8 cellular contexts compared by ENCODE assay signal in the genomic region with DNA sequence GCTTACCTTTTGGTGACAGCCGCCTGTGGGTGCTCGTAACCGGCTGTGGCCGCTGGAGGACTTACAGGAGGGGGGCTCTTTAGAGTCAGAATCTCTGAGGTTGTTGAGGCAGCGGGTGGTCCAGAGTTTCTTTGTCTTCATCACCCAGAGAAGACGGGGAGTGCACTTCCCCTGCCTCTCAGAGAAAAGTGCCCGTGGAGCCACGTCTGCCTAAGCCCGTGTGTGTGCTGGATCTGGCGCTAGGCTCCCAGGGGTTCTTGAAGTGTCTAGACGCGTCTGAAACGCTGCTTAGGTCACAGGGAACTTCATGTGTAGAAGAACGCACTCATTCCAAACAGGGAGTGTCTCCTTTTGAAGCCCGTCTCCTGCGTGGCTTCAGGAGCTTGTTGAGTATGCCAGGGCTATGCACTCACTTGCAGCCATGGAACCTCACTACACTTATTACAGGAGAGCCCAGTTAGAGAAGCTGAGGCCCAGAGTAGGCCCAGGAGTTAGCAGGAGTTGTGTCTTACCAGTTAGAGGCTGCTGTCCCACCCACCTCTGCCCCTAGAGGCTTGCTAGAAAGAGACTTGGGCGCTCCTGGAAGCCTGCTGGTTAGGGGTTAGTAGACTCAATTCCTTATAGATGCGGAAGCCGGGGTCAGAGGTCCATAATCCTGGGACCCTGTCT. TPM values are rescaled to one million over a fixed set of nuclear protein-coding genes. Genes with fewer than 3 reads are reported as not detected.
DNase-seq lines count a peak whose midpoint lies in the region; ATAC-seq and TF ChIP-seq lines count a peak whose summit lies in the region.

No MANE protein-coding gene starts in this region.

- peaks cover 20% of the 10 kb centered on the region for H3K4me1 ChIP-seq in OCI-LY1 (ENCODE audit: insufficient read depth, low read length, severe bottlenecking)
- no peaks in the 10 kb centered on the region for H3K4me1 ChIP-seq in endocrine pancreas (ENCODE audit: control insufficient read depth, insufficient read depth, low read length)
- peaks cover 15% of the 10 kb centered on the region for H3K4me1 ChIP-seq in osteoblast (ENCODE audit: insufficient read depth, low read length)

- H3K27me3 ChIP-seq in OCI-LY1 (ENCODE audit: insufficient read depth, low read length) (no peaks in the 10 kb centered on the region), endocrine pancreas (ENCODE audit: control insufficient read depth, insufficient read depth, low read length) (no peaks in the 10 kb centered on the region), osteoblast (ENCODE audit: insufficient read depth, low read length) (peaks cover 10% of the 10 kb centered on the region)

- H3K9ac ChIP-seq in OCI-LY1 (ENCODE audit: low read length) (peak overlapping the region; percentile 69), endocrine pancreas (ENCODE audit: control insufficient read depth, insufficient read depth, low read length) (peak overlapping the region; percentile 57)

- H3K9me3 ChIP-seq in OCI-LY1 (ENCODE audit: low read length) (no peaks in the 10 kb centered on the region), endocrine pancreas (ENCODE audit: control insufficient read depth, low read length) (no peaks in the 10 kb centered on the region), osteoblast (ENCODE audit: low read depth, low read length) (no peaks in the 10 kb centered on the region)

- peaks cover 47% of the 10 kb centered on the region for H3K36me3 ChIP-seq in OCI-LY1 (ENCODE audit: insufficient read depth, low read length)
- no peaks in the 10 kb centered on the region for H3K36me3 ChIP-seq in endocrine pancreas (ENCODE audit: control insufficient read depth, insufficient read depth, low read length)
- H3K36me3 ChIP-seq in osteoblast (ENCODE audit: insufficient read depth, low read length), result peaks cover 35% of the 10 kb centered on the region

- H3K4me3 ChIP-seq in OCI-LY1 (ENCODE audit: low read depth, low read length, poor library complexity, severe bottlenecking) (peak overlapping the region; percentile 72), endocrine pancreas (ENCODE audit: control insufficient read depth, insufficient read depth, low read length) (peak overlapping the region; percentile 30), osteoblast (ENCODE audit: insufficient read depth, low read length) (peak overlapping the region; percentile 79)

- H3K4me2 ChIP-seq in OCI-LY1 (ENCODE audit: low read length), result peak overlapping the region; percentile 79
- H3K4me2 ChIP-seq in osteoblast (ENCODE audit: insufficient read depth, low read length), result peak overlapping the region; percentile 95

- H3F3A ChIP-seq in OCI-LY1 (ENCODE audit: insufficient read depth, low read length), result no peaks in the 10 kb centered on the region

- DNase-seq in EH (ENCODE audit: low read depth), result peak; percentile 38
- peak; percentile 89 for DNase-seq in osteoblast (ENCODE audit: insufficient read length, low spot score, missing footprints)
- no peak for DNase-seq in NCI-H1105 treated with DMSO at 0.1 percent for 48 hours (lab: John Stamatoyannopoulos, UW)
- no peak for DNase-seq in stimulated activated CD4-positive, alpha-beta T cell treated with anti-CD3 and anti-CD28 coated beads, Interleukin-12 subunit alpha, Interleukin-12 subunit beta, amount 100 ng/mL, for 4 hours

- H4K20me1 ChIP-seq in OCI-LY1 (ENCODE audit: insufficient read depth, low read length), result no peaks in the 10 kb centered on the region
- peaks cover 29% of the 10 kb centered on the region for H4K20me1 ChIP-seq in osteoblast (ENCODE audit: insufficient read depth, low read length)

- H3K9me2 ChIP-seq in OCI-LY1 (ENCODE audit: low read depth, low read length), result no peaks in the 10 kb centered on the region

- ATAC-seq in HG03521 (IDR thresholded peaks at IDR 0.05; ENCODE audit: unreplicated experiment), result no peak
- no peak for ATAC-seq in GM21786 (IDR thresholded peaks at IDR 0.05; ENCODE audit: unreplicated experiment)

- H3K27ac ChIP-seq in OCI-LY1 (ENCODE audit: low read depth, low read length, poor library complexity, severe bottlenecking) (no peak overlapping the region), osteoblast (ENCODE audit: low read depth, low read length) (peak overlapping the region; percentile 65)

- H2AFZ ChIP-seq in OCI-LY1 (ENCODE audit: low read length) (no peak overlapping the region), osteoblast (ENCODE audit: low read length) (peak overlapping the region; percentile 37)

- H3K79me2 ChIP-seq in OCI-LY1 (ENCODE audit: insufficient read depth, low read length) (no peaks in the 10 kb centered on the region), osteoblast (ENCODE audit: insufficient read depth, low read length) (peaks cover 35% of the 10 kb centered on the region)

- TF ChIP-seq CTCF in OCI-LY1 (IDR thresholded peaks at IDR 0.05; ENCODE audit: low read length), result no peak
- TF ChIP-seq CTCF in osteoblast (IDR thresholded peaks at IDR 0.05; ENCODE audit: extremely low read depth, low read depth, low read length), result no peak

RNA-seq across cellular contexts. Expression of a gene that starts 1.3 kb away (rescaled TPM):
- total RNA-seq in osteoblast, result 41.8 and 48.5 TPM in 2 replicates

RNA-seq across cellular contexts. Expression of a gene that starts 19.6 kb away (rescaled TPM):
- 208 and 215 TPM in 2 replicates for total RNA-seq in osteoblast

RNA-seq across cellular contexts. Expression of a gene that starts 20.0 kb away (rescaled TPM):
- 12.7 TPM in 2 replicates for total RNA-seq in osteoblast

RNA-seq across cellular contexts. Expression of a gene that starts 57.9 kb away (rescaled TPM):
- 4.3 and 4.7 TPM in 2 replicates for total RNA-seq in osteoblast

RNA-seq across cellular contexts. Expression of a gene that starts 59.2 kb away (rescaled TPM):
- total RNA-seq in osteoblast, result 22.1 and 25.0 TPM in 2 replicates

Comparison
In these comparisons a context has a peak if more than half of its experiments do, and no peak if none do; other contexts are left out.
1. DNase-seq: peak in EH (single experiment) and osteoblast (single experiment); none in NCI-H1105 treated with DMSO at 0.1 percent for 48 hours (single experiment) and stimulated activated CD4-positive, alpha-beta T cell treated with anti-CD3 and anti-CD28 coated beads, Interleukin-12 subunit alpha, Interleukin-12 subunit beta, amount 100 ng/mL, for 4 hours (single experiment).
2. Peak in every context shown above with its lines, with median percentiles within 50 percentile points of each other: H3K4me3 ChIP-seq.